21 cellular contexts compared by ENCODE assay signal in genomic region chr7:23268746-23269145, GRCh38. TPM values are rescaled to one million over a fixed set of nuclear protein-coding genes. Genes with fewer than 3 reads are reported as not detected.
"Had no signal": no experiment of that assay in that cellular context is flagged by ENCODE, and none has a peak within 500 bp of the region (broad histone marks: within the 10 kb centered on the region; RNA-seq: fewer than 3 reads in every experiment).

No MANE protein-coding gene starts in this region.

- ATAC-seq: activated CD4-positive, alpha-beta T cell treated with anti-CD3 and anti-CD28 coated beads for 36 hours; left lung; stimulated activated naive CD8-positive, alpha-beta T cell treated with anti-CD3 and anti-CD28 coated beads, Interleukin-15, Interleukin-2, amounts not matched to agents 100 U/mL and 50 U/mL, for 24 hours had no signal

- H3K27me3 ChIP-seq: tibial artery had no signal

- H3K4me1 ChIP-seq: prostate gland, tibial artery had no signal

- DNase-seq: activated CD4-positive, alpha-beta memory T cell treated with anti-CD3 and anti-CD28 coated beads for 36 hours; activated CD4-positive, alpha-beta T cell treated with anti-CD3 and anti-CD28 coated beads for 36 hours; activated naive CD4-positive, alpha-beta T cell treated with Interleukin-2 at 50 U/mL for 16 hours; activated naive CD8-positive, alpha-beta T cell treated with anti-CD3 and anti-CD28 coated beads, Interleukin-2, amount 10 ng/mL, durations not matched to agents 7 days and 5 days; activated T-cell treated with anti-CD3 and anti-CD28 coated beads, Interleukin-2, amount 50 U/mL, for 1 hour; anterior cingulate cortex; brain microvascular endothelial cell; effector CD4-positive, alpha-beta T cell; glutamatergic neuron; kidney; left lung; right cardiac atrium; stimulated activated naive CD8-positive, alpha-beta T cell treated with anti-CD3 and anti-CD28 coated beads, Interleukin-15, Interleukin-2, amounts not matched to agents 100 U/mL and 50 U/mL, for 24 hours; substantia nigra; tibial artery had no signal

- H3K9me3 ChIP-seq: left lung, prostate gland, tibial artery had no signal

- H3K36me3 ChIP-seq: brain microvascular endothelial cell, left lung, prostate gland had no signal

- H3K4me1 Mint-ChIP-seq: neural crest cell had no signal

- H3K9me3 Mint-ChIP-seq: activated CD4-positive, alpha-beta memory T cell treated with anti-CD3 and anti-CD28 coated beads for 36 hours; activated naive CD8-positive, alpha-beta T cell treated with anti-CD3 and anti-CD28 coated beads, Interleukin-2, amount 10 ng/mL, durations not matched to agents 7 days and 5 days; activated T-helper 2 cell treated with anti-CD3 and anti-CD28 coated beads, Interferon-gamma antibody, Interleukin-2, Interleukin-4, amounts not matched to agents 10 μg/mL and 5 μg/mL and 100 μg/mL, durations not matched to agents 14 hours and 24 hours and 36 hours; memory B cell; neural crest cell; T-helper 2 cell treated with Interferon-gamma antibody and Interleukin-4, amounts not matched to agents 5 μg/mL and 100 μg/mL, for 36 hours had no signal

- H3K36me3 Mint-ChIP-seq: activated CD4-positive, alpha-beta memory T cell treated with anti-CD3 and anti-CD28 coated beads for 36 hours; activated naive CD8-positive, alpha-beta T cell treated with anti-CD3 and anti-CD28 coated beads, Interleukin-2, amount 10 ng/mL, durations not matched to agents 7 days and 5 days; memory B cell had no signal

- H3K4me3 Mint-ChIP-seq: activated CD4-positive, alpha-beta memory T cell treated with anti-CD3 and anti-CD28 coated beads for 36 hours; activated CD4-positive, alpha-beta T cell treated with anti-CD3 and anti-CD28 coated beads for 36 hours; activated naive CD8-positive, alpha-beta T cell treated with anti-CD3 and anti-CD28 coated beads, Interleukin-2, amount 10 ng/mL, durations not matched to agents 7 days and 5 days; memory B cell; neural crest cell; T-helper 2 cell treated with Interferon-gamma antibody and Interleukin-4, amounts not matched to agents 5 μg/mL and 100 μg/mL, for 36 hours had no signal

- H3K27ac ChIP-seq: brain microvascular endothelial cell, left lung, prostate gland, skin epidermis, tibial artery had no signal

- H3K4me3 ChIP-seq: left lung, prostate gland, skin epidermis, tibial artery had no signal

- H3K27ac Mint-ChIP-seq: activated CD4-positive, alpha-beta memory T cell treated with anti-CD3 and anti-CD28 coated beads for 36 hours; activated CD4-positive, alpha-beta T cell treated with anti-CD3 and anti-CD28 coated beads for 36 hours; activated naive CD8-positive, alpha-beta T cell treated with anti-CD3 and anti-CD28 coated beads, Interleukin-2, amount 10 ng/mL, durations not matched to agents 7 days and 5 days; activated T-helper 2 cell treated with anti-CD3 and anti-CD28 coated beads, Interferon-gamma antibody, Interleukin-2, Interleukin-4, amounts not matched to agents 10 μg/mL and 5 μg/mL and 100 μg/mL, durations not matched to agents 14 hours and 24 hours and 36 hours; memory B cell; T-helper 2 cell treated with Interferon-gamma antibody and Interleukin-4, amounts not matched to agents 5 μg/mL and 100 μg/mL, for 36 hours had no signal

RNA-seq across cellular contexts. Expression of gene GPNMB, which starts 22.2 kb away (rescaled TPM):
- total RNA-seq: neural crest cell had no signal
